Comparison of ENCODE assay signal across 8 cellular contexts in the genomic region with DNA sequence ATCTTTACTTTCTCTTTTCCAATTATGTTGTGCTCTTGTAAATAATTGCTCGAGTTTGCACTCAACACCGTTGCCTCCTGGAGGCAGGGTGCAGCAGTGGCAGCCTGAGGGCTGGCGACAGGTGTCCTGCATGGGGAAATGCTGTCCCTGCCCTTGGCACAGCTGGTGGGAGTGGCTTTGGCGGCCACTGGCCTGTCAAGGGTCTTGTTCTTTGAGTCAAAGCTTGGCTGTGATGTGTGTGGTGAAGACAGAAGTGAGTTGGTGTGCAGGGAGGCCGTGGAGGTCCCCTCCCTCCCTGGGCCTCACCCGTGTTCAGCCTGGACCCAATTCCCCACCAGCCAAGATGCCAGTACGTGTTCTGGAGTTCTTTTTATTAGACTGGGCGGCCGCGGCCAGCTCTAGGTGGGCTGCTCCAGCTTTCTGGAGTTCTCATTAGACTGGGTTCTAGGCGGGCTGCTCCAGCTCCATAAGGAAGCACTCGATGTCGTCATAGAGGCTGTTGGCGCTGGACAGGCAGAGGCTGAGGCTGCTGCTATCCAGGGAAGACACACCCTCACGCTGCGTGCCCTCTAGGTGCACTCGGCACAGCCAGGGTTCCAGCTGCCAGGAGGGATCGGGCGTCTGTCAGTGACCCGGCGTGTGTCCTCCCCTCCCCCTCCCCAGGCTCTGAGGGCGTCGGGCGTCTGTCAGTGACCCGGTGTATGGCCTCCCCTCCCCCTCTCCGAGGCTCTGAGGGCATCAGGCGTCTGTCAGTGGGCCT. TPM values are rescaled to one million over a fixed set of nuclear protein-coding genes. Genes with fewer than 3 reads are reported as not detected.
DNase-seq lines count a peak whose midpoint lies in the region; ATAC-seq and TF ChIP-seq lines count a peak whose summit lies in the region.

No MANE protein-coding gene starts in this region.

- H3K36me3 ChIP-seq in GM23248 (ENCODE audit: low read depth), result peaks cover 7% of the 10 kb centered on the region; the same call in 1 of the 2 replicates

- WGBS in GM23248 (ENCODE audit: low coverage in 1 of 2, low lambda C conversion rate in 2 of 2, missing lambda C conversion rate in 2 of 2), 2 experiments, result 79 to 83% methylated on average over 19 to 26 of the region's 27 CpGs

- H3K9me3 Mint-ChIP-seq in activated CD4-positive, alpha-beta memory T cell treated with anti-CD3 and anti-CD28 coated beads for 36 hours, result no peaks in the 10 kb centered on the region

- intact Hi-C loops in activated CD4-positive, alpha-beta memory T cell treated with anti-CD3 and anti-CD28 coated beads for 36 hours (cut with micrococcal nuclease), result no loop called here

- peak; percentile 32 for TF ChIP-seq CTCF in AG10803 (conservative IDR thresholded peaks at IDR 0.05; ENCODE audit: low read length)

- POLR2A ChIA-PET in activated CD4-positive, alpha-beta memory T cell treated with anti-CD3 and anti-CD28 coated beads for 36 hours (lab: Charles Lee), result no interaction called here

- no peak overlapping the region for H3K4me3 Mint-ChIP-seq in activated CD4-positive, alpha-beta memory T cell treated with anti-CD3 and anti-CD28 coated beads for 36 hours

- H3F3A ChIP-seq in GM23248 (ENCODE audit: insufficient read depth), result peaks cover 7% of the 10 kb centered on the region; the same call in 1 of the 2 replicates

- H3K4me2 ChIP-seq in GM23248 (ENCODE audit: unreplicated experiment), result no peak overlapping the region

- ATAC-seq in left lobe of liver, result peak; percentile 41
- ATAC-seq in GM21381 (IDR thresholded peaks at IDR 0.05; ENCODE audit: unreplicated experiment), result no peak

- in situ Hi-C loops in GM23248 (cut with MboI), result no loop called here

- CTCF ChIA-PET in activated CD4-positive, alpha-beta memory T cell treated with anti-CD3 and anti-CD28 coated beads for 36 hours (lab: Charles Lee), result interaction anchor here (1.2 to 2.4 kb wide), 2 partner anchors 58 to 93 kb away, joined by 4 to 9 read pairs; no protein-coding TSS in a partner anchor

- H4K20me1 ChIP-seq in GM23248 (ENCODE audit: insufficient read depth), result no peaks in the 10 kb centered on the region

- H3K27me3 Mint-ChIP-seq in activated CD4-positive, alpha-beta memory T cell treated with anti-CD3 and anti-CD28 coated beads for 36 hours, result no peaks in the 10 kb centered on the region

- no peaks in the 10 kb centered on the region for H3K27me3 ChIP-seq in GM23248 (replicated peaks; ENCODE audit: insufficient read depth)

- H3K79me2 ChIP-seq in GM23248 (ENCODE audit: insufficient read depth), result no peaks in the 10 kb centered on the region

- no peak overlapping the region for H3K9ac ChIP-seq in GM23248

- peaks cover 32% of the 10 kb centered on the region for H3K36me3 Mint-ChIP-seq in activated CD4-positive, alpha-beta memory T cell treated with anti-CD3 and anti-CD28 coated beads for 36 hours

- peak overlapping the region; percentile 68 for H3K27ac Mint-ChIP-seq in activated CD4-positive, alpha-beta memory T cell treated with anti-CD3 and anti-CD28 coated beads for 36 hours

- H3K27ac ChIP-seq in GM23248, result no peak overlapping the region

- DNase-seq in AG10803 (ENCODE audit: low read depth) (peak; percentile 18), GM23248 (peak; percentile 54), left lobe of liver (ENCODE audit: low spot score) (peak; percentile 89), AG08395 (ENCODE audit: low spot score) (no peak), activated gamma-delta T cell (lab: John Stamatoyannopoulos, UW) (no peak), LoVo (ENCODE audit: low spot score) (no peak)
- DNase-seq in activated CD4-positive, alpha-beta memory T cell treated with anti-CD3 and anti-CD28 coated beads for 36 hours, result peak; percentile 40

- no peak overlapping the region for H2AFZ ChIP-seq in GM23248

- H3K4me3 ChIP-seq in AG10803 (ENCODE audit: low read length), result no peak overlapping the region
- H3K4me3 ChIP-seq in GM23248, result no peak overlapping the region

- H3K9me3 ChIP-seq in GM23248 (ENCODE audit: low read depth), result no peaks in the 10 kb centered on the region

- H3K4me1 ChIP-seq in GM23248 (ENCODE audit: insufficient read depth), result no peaks in the 10 kb centered on the region

- no peaks in the 10 kb centered on the region for H3K9me2 ChIP-seq in GM23248 (ENCODE audit: insufficient read depth)

- peaks cover 17% of the 10 kb centered on the region for H3K4me1 Mint-ChIP-seq in activated CD4-positive, alpha-beta memory T cell treated with anti-CD3 and anti-CD28 coated beads for 36 hours (ENCODE audit: low read depth)

RNA-seq across cellular contexts. Expression of a gene that starts 3.4 kb away (rescaled TPM):
- 3.7 and 11.8 TPM in 2 replicates for total RNA-seq in GM23248 (2014; rRNA removed; shearing (Covaris generic))
- polyA plus RNA-seq in GM23248 (2016; fragmentation: Nextera tagmentation; extraction: Ambion mirVana), result 4.7 and 5.1 TPM in 2 replicates
- 10 to 100 TPM; 79.9 to 80.7 TPM for total RNA-seq in activated CD4-positive, alpha-beta memory T cell treated with anti-CD3 and anti-CD28 coated beads for 36 hours
- 38.5 TPM for total RNA-seq in left lobe of liver

RNA-seq across cellular contexts. Expression of a gene that starts 12.4 kb away (rescaled TPM):
- total RNA-seq in GM23248 (2014; rRNA removed; shearing (Covaris generic)), result not detected in 2 replicates
- not detected in 2 replicates for polyA plus RNA-seq in GM23248 (2016; fragmentation: Nextera tagmentation; extraction: Ambion mirVana)
- total RNA-seq in activated CD4-positive, alpha-beta memory T cell treated with anti-CD3 and anti-CD28 coated beads for 36 hours, result not detected
- total RNA-seq in left lobe of liver, result 64.8 TPM

RNA-seq across cellular contexts. Expression of a gene that starts 14.6 kb away (rescaled TPM):
- not detected in 2 replicates for total RNA-seq in GM23248 (2014; rRNA removed; shearing (Covaris generic))
- polyA plus RNA-seq in GM23248 (2016; fragmentation: Nextera tagmentation; extraction: Ambion mirVana), result not detected in 2 replicates
- total RNA-seq in activated CD4-positive, alpha-beta memory T cell treated with anti-CD3 and anti-CD28 coated beads for 36 hours, result not detected
- 0.81 TPM for total RNA-seq in left lobe of liver

RNA-seq across cellular contexts. Expression of a gene that starts 24.7 kb away (rescaled TPM):
- total RNA-seq in GM23248 (2014; rRNA removed; shearing (Covaris generic)), result not detected in 2 replicates
- not detected in 2 replicates for polyA plus RNA-seq in GM23248 (2016; fragmentation: Nextera tagmentation; extraction: Ambion mirVana)
- total RNA-seq in activated CD4-positive, alpha-beta memory T cell treated with anti-CD3 and anti-CD28 coated beads for 36 hours, result under 1 TPM; 0.21 to 0.39 TPM
- total RNA-seq in left lobe of liver, result 0.68 TPM

RNA-seq across cellular contexts. Expression of a gene that starts 36.1 kb away (rescaled TPM):
- 27.7 and 30.5 TPM in 2 replicates for total RNA-seq in GM23248 (2014; rRNA removed; shearing (Covaris generic))
- polyA plus RNA-seq in GM23248 (2016; fragmentation: Nextera tagmentation; extraction: Ambion mirVana), result 10.9 and 11.0 TPM in 2 replicates
- 10 to 100 TPM; 32.4 to 33.5 TPM for total RNA-seq in activated CD4-positive, alpha-beta memory T cell treated with anti-CD3 and anti-CD28 coated beads for 36 hours
- 25.4 TPM for total RNA-seq in left lobe of liver

Comparison
In these comparisons a context has a peak if more than half of its experiments do, and no peak if none do; other contexts are left out.
1. DNase-seq: peak in AG10803 (single experiment), GM23248 (single experiment), activated CD4-positive, alpha-beta memory T cell treated with anti-CD3 and anti-CD28 coated beads for 36 hours (single experiment) and left lobe of liver (single experiment); none in AG08395 (single experiment), activated gamma-delta T cell (single experiment) and LoVo (single experiment).
2. RNA of a gene that starts 12.4 kb away (total RNA-seq): 64.8 TPM in left lobe of liver (single experiment); not detected in GM23248 and not detected in activated CD4-positive, alpha-beta memory T cell treated with anti-CD3 and anti-CD28 coated beads for 36 hours; every median in the first group is over 10 times any median in the second.